8 cellular contexts compared by ENCODE assay signal in the genomic region with DNA sequence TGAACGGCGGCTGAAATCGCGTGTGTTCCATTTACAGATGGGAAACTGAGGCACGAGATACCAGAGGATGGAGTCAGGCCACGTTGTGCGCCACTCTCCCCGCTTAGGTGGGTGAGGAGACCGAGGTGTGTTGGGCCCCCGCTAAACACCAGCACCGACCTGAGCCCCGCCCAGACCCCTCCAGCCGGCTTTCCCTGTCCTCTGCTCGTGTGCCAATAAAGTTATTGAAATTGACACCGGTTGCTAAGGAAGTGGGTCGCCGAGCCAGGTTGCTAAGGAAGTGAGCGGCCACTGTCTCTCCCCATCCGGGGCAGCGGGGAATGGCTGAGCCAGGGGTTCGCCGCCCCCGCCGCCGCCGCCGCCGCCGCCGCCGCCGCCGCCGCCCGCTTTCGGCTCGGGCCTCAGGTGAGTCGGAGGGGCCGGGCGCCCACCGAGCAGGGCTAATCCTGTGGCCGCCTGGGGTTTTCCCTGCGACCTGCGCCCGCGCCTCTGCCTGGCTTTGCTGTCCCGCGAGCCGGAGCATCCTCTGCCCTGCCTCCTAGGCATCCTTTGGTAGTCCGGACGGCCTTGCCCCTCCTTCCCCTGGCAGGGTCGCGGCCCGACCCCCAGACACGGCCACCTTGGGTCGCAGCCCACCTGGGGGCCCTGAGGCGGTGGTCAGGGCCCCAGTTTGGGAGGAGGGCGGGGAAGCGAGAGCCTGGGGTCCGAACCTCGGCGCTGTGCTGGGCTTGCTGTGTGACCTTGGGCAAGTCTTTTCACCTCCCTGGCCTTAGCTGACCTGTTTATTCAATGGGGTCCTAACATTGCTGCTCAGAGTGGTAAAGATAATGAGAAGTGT. TPM values are rescaled to one million over a fixed set of nuclear protein-coding genes. Genes with fewer than 3 reads are reported as not detected.
A peak's percentile ranks its signal among the peaks of the same experiment; 100 is the strongest.
DNase-seq lines count a peak whose midpoint lies in the region; ATAC-seq and TF ChIP-seq lines count a peak whose summit lies in the region.

A gene (plus strand): TSS at position 291 of the 838 bp plus-strand sequence. CDS start 32,127 bp downstream, outside the sequence.

- peak within 1 kb of the TSS; percentile 89 for H3K4me3 Mint-ChIP-seq in activated naive CD4-positive, alpha-beta T cell treated with anti-CD3 and anti-CD28 coated beads for 36 hours

- H3K36me3 ChIP-seq in ES-I3 (ENCODE audit: insufficient read depth, low read length), result no peaks in the 10 kb centered on the region
- H3K36me3 ChIP-seq in HEK293 (ENCODE audit: control insufficient read depth in 2 of 2, insufficient read depth in 1 of 2, low read length in 2 of 2), result peaks cover 0 to 5% of the 10 kb centered on the region in 2 experiments; a peak in 2 of 3 replicates
- H3K36me3 ChIP-seq in SK-N-MC (ENCODE audit: insufficient read depth, low read length), result no peaks in the 10 kb centered on the region
- no peaks in the 10 kb centered on the region for H3K36me3 ChIP-seq in gastroesophageal sphincter
- H3K36me3 ChIP-seq in neuronal stem cell (replicated peaks in 1 of 2; ENCODE audit: control insufficient read depth in 2 of 2, insufficient read depth in 2 of 2, low read length in 2 of 2), result peaks cover 3 to 7% of the 10 kb centered on the region in 2 donors

- peaks cover 3% of the 10 kb centered on the region for H3K79me1 ChIP-seq in neuronal stem cell (ENCODE audit: low read depth, low read length)

- no peaks in the 10 kb centered on the region for H3K9me3 ChIP-seq in ES-I3 (ENCODE audit: control insufficient read depth, insufficient read depth, low read length)
- no peaks in the 10 kb centered on the region for H3K9me3 ChIP-seq in HEK293 (ENCODE audit: control insufficient read depth, insufficient read depth, low read depth, low read length)
- no peaks in the 10 kb centered on the region for H3K9me3 ChIP-seq in SK-N-MC (ENCODE audit: low read depth, low read length)
- H3K9me3 ChIP-seq in gastroesophageal sphincter, result no peaks in the 10 kb centered on the region
- peaks cover 0 to 4% of the 10 kb centered on the region in 2 donors for H3K9me3 ChIP-seq in neuronal stem cell (replicated peaks in 1 of 2; ENCODE audit: control insufficient read depth in 2 of 2, insufficient read depth in 1 of 2, low read depth in 1 of 2, low read length in 2 of 2)

- peak within 1 kb of the TSS; percentile 74 for H4K91ac ChIP-seq in neuronal stem cell (ENCODE audit: low read depth, low read length, poor library complexity)

- H3K9me3 Mint-ChIP-seq in activated naive CD4-positive, alpha-beta T cell treated with anti-CD3 and anti-CD28 coated beads for 36 hours, result peaks cover 6% of the 10 kb centered on the region

- CTCF ChIA-PET in HEK293 (lab: Yijun Ruan, JAX), result interaction anchor here (0.5 to 0.6 kb wide), 2 partner anchors 37 to 169 kb away, joined by 3 to 6 read pairs; no protein-coding TSS in a partner anchor
- CTCF ChIA-PET in activated naive CD4-positive, alpha-beta T cell treated with anti-CD3 and anti-CD28 coated beads for 36 hours (lab: Charles Lee), result interaction anchor here (1.3 kb wide), 1 partner anchor 12 kb away, joined by 3 read pairs; no protein-coding TSS in a partner anchor

- H3K14ac ChIP-seq in neuronal stem cell (ENCODE audit: low read length), result peak within 1 kb of the TSS; percentile 72

- peak within 1 kb of the TSS; percentile 65 for H3K23ac ChIP-seq in neuronal stem cell (ENCODE audit: low read depth, low read length, poor library complexity)

- no peak within 1 kb of the TSS for H2BK12ac ChIP-seq in neuronal stem cell (ENCODE audit: low read length)

- H4K8ac ChIP-seq in neuronal stem cell (ENCODE audit: low read depth, low read length), result peak within 1 kb of the TSS; percentile 88

- peak within 1 kb of the TSS; percentile 60 for H2AK5ac ChIP-seq in neuronal stem cell (ENCODE audit: low read depth, low read length)

- peak; percentile 96 for ATAC-seq in gastroesophageal sphincter

- H3K4me3 ChIP-seq in HEK293 (ENCODE audit: low read depth, low read length) (peak within 1 kb of the TSS; percentile 92), SK-N-MC (peak within 1 kb of the TSS; percentile 86), gastroesophageal sphincter (peak within 1 kb of the TSS; percentile 77 to 85), neuronal stem cell (ENCODE audit: low read length in 2 of 2) (peak within 1 kb of the TSS; percentile 88 to 90)

- peak within 1 kb of the TSS; percentile 58; the same call in 1 of the 2 replicates for H3K9ac ChIP-seq in ES-I3 (ENCODE audit: low read depth, low read length)
- peak within 1 kb of the TSS; percentile 78 for H3K9ac ChIP-seq in SK-N-MC (ENCODE audit: insufficient read length)
- peak within 1 kb of the TSS; percentile 98 for H3K9ac ChIP-seq in neuronal stem cell (ENCODE audit: low read depth, low read length, poor library complexity)

- intact Hi-C loops in activated naive CD4-positive, alpha-beta T cell treated with anti-CD3 and anti-CD28 coated beads for 36 hours (cut with micrococcal nuclease), result loop anchor here (1.0 to 2.0 kb wide), 4 partner anchors 28 to 259 kb away; no protein-coding TSS in a partner anchor

- no peak within 1 kb of the TSS for H2BK15ac ChIP-seq in neuronal stem cell (ENCODE audit: low read length)

- H3K4me2 ChIP-seq in neuronal stem cell (ENCODE audit: insufficient read depth, low read length, poor library complexity, severe bottlenecking), result peak within 1 kb of the TSS; percentile 95

- DNase-seq in NAMALWA (ENCODE audit: low spot score) (peak; percentile 95), SK-N-MC (ENCODE audit: low read depth, low spot score) (peak; percentile 61), neuronal stem cell (ENCODE audit: low spot score) (peak; percentile 65), stromal cell of bone marrow (ENCODE audit: low read depth) (peak; percentile 77)
- peak; percentile 91 for DNase-seq in activated naive CD4-positive, alpha-beta T cell treated with anti-CD3 and anti-CD28 coated beads for 36 hours

- H3K27ac ChIP-seq in HEK293 (ENCODE audit: extremely low read depth, low read depth, low read length) (peak within 1 kb of the TSS; percentile 50; the same call in 1 of the 2 replicates), SK-N-MC (no peak within 1 kb of the TSS), gastroesophageal sphincter (peak within 1 kb of the TSS; percentile 44 to 91 (median 84)), neuronal stem cell (replicated peaks; ENCODE audit: low read length) (no peak within 1 kb of the TSS)

- peak; percentile 56 to 62 for TF ChIP-seq POLR2A in gastroesophageal sphincter (IDR thresholded peaks at IDR 0.05)

- H3K4me1 ChIP-seq in ES-I3 (ENCODE audit: insufficient read depth, low read length) (0 out of 2 replicates have a peak, but pooled peaks cover 4% of the 10 kb centered on the region), HEK293 (ENCODE audit: control insufficient read depth, insufficient read depth, low read length) (no peaks in the 10 kb centered on the region), gastroesophageal sphincter (peaks cover 0 to 36% (median 9%) of the 10 kb centered on the region in 3 donors), neuronal stem cell (ENCODE audit: control insufficient read depth in 2 of 2, insufficient read depth in 1 of 2, low read depth in 1 of 2, low read length in 2 of 2) (peaks cover 4 to 7% of the 10 kb centered on the region in 2 donors)

- H2BK5ac ChIP-seq in neuronal stem cell (ENCODE audit: low read length), result peak within 1 kb of the TSS; percentile 93

- H3K36me3 Mint-ChIP-seq in activated naive CD4-positive, alpha-beta T cell treated with anti-CD3 and anti-CD28 coated beads for 36 hours (ENCODE audit: low read depth), result peaks cover 31% of the 10 kb centered on the region

- TF ChIP-seq EP300 in gastroesophageal sphincter (IDR thresholded peaks at IDR 0.05), result no peak

- H2BK120ac ChIP-seq in neuronal stem cell (ENCODE audit: low read depth, low read length), result no peak within 1 kb of the TSS

- peak within 1 kb of the TSS; percentile 89 for H3K27ac Mint-ChIP-seq in activated naive CD4-positive, alpha-beta T cell treated with anti-CD3 and anti-CD28 coated beads for 36 hours

- no peaks in the 10 kb centered on the region for H3K27me3 ChIP-seq in gastroesophageal sphincter
- H3K27me3 ChIP-seq in neuronal stem cell (ENCODE audit: control insufficient read depth in 3 of 3, insufficient read depth in 3 of 3, low read depth in 1 of 3, low read length in 3 of 3), result peaks cover 0 to 7% (median 0%) of the 10 kb centered on the region in 3 experiments

- peak within 1 kb of the TSS; percentile 94 for H3K18ac ChIP-seq in neuronal stem cell (ENCODE audit: low read length)

- no peak within 1 kb of the TSS for H3K4ac ChIP-seq in neuronal stem cell (ENCODE audit: low read length)

- 0 to 20% methylated on average over 2 to 11 of the region's 62 CpGs for WGBS in gastroesophageal sphincter (ENCODE audit: low coverage in 1 of 2), 2 donors
- WGBS in neuronal stem cell (ENCODE audit: extremely low coverage in 2 of 2, insufficient read length in 2 of 2, insufficient replicate concordance in 1 of 2), 2 donors, result no CpG with 5 or more reads among the region's 62 CpGs

- peak within 1 kb of the TSS; percentile 100 for H2AFZ ChIP-seq in neuronal stem cell (ENCODE audit: low read length)

- peaks cover 43% of the 10 kb centered on the region for H3K4me1 Mint-ChIP-seq in activated naive CD4-positive, alpha-beta T cell treated with anti-CD3 and anti-CD28 coated beads for 36 hours (ENCODE audit: low read depth)

- TF ChIP-seq CTCF in HEK293 (tag by site-specific recombination; IDR thresholded peaks at IDR 0.05), result no peak
- no peak for TF ChIP-seq CTCF in gastroesophageal sphincter (IDR thresholded peaks at IDR 0.05)

- H3K27me3 Mint-ChIP-seq in activated naive CD4-positive, alpha-beta T cell treated with anti-CD3 and anti-CD28 coated beads for 36 hours (ENCODE audit: low read depth), result no peaks in the 10 kb centered on the region

- POLR2A ChIA-PET in HEK293 (lab: Yijun Ruan, JAX), result no interaction called here

TF ChIP-seq in HEK293, 187 proteins besides CTCF, POLR2A, EP300 and RAD21 (continues in another document):
- TF ChIP-seq, protein P1, sequence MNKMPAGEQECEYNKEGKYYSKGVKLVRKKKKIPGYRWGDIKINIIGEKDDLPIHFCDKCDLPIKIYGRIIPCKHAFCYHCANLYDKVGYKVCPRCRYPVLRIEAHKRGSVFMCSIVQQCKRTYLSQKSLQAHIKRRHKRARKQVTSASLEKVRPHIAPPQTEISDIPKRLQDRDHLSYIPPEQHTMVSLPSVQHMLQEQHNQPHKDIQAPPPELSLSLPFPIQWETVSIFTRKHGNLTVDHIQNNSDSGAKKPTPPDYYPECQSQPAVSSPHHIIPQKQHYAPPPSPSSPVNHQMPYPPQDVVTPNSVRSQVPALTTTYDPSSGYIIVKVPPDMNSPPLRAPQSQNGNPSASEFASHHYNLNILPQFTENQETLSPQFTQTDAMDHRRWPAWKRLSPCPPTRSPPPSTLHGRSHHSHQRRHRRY (tag by site-specific recombination; IDR thresholded peaks at IDR 0.05), result no peak
- TF ChIP-seq HOXC10 (CRISPR knock-in tag; IDR thresholded peaks at IDR 0.05) (no peak), ZNF37A (tag by site-specific recombination; IDR thresholded peaks at IDR 0.05) (no peak), ZNF664 (tag by site-specific recombination; IDR thresholded peaks at IDR 0.05) (no peak), MZF1 (tag by site-specific recombination; IDR thresholded peaks at IDR 0.05; ENCODE audit: borderline replicate concordance) (no peak), ZIC2 (tag by site-specific recombination; IDR thresholded peaks at IDR 0.05) (no peak)

RNA-seq across cellular contexts. Expression of the gene that starts here (rescaled TPM):
- total RNA-seq in activated naive CD4-positive, alpha-beta T cell treated with anti-CD3 and anti-CD28 coated beads for 36 hours, result 10 to 100 TPM; 27.4 to 27.6 TPM
- 10 to 100 TPM; 21.4 to 29.0 (median 24.4) TPM for total RNA-seq in gastroesophageal sphincter
- polyA plus RNA-seq in neuronal stem cell (2013, experiment 1 of 2), result 18.9 TPM
- 18.8 TPM for polyA plus RNA-seq in neuronal stem cell (2013, experiment 2 of 2)

Comparison
In these comparisons a context has a peak if more than half of its experiments do, and no peak if none do; other contexts are left out.
1. H3K27ac ChIP-seq: peak in HEK293 (single experiment) and gastroesophageal sphincter (4 of 4); none in SK-N-MC (single experiment) and neuronal stem cell (single experiment).
2. Peak in every context shown above with its lines, with median percentiles within 50 percentile points of each other: H3K9ac ChIP-seq, H3K4me3 ChIP-seq and DNase-seq.